In genomic region chr17:45051060-45051719, GRCh38 we compare ENCODE assay signal across 8 cellular contexts. TPM values are rescaled to one million over a fixed set of nuclear protein-coding genes. Genes with fewer than 3 reads are reported as not detected.
DNase-seq lines count a peak whose midpoint lies in the region; ATAC-seq and TF ChIP-seq lines count a peak whose summit lies in the region.

TSS of gene DCAKD (minus strand) at chr17:45051632. CDS start at chr17:45034885, 16,747 bp downstream.

- POLR2A ChIA-PET in activated CD8-positive, alpha-beta T cell treated with anti-CD3 and anti-CD28 coated beads for 36 hours (lab: Charles Lee), result interaction anchor here (0.7 to 3.9 kb wide), 11 partner anchors 12 to 147 kb away, joined by 3 to 51 read pairs (median 3); partner anchors contain the start of genes HEXIM1 and NMT1

- peak within 1 kb of the TSS; percentile 77 to 88 for H3K4me3 Mint-ChIP-seq in CD14-positive monocyte
- H3K4me3 Mint-ChIP-seq in activated CD8-positive, alpha-beta T cell treated with anti-CD3 and anti-CD28 coated beads for 36 hours, result peak within 1 kb of the TSS; percentile 84

- no peaks in the 10 kb centered on the region for H3K9me3 Mint-ChIP-seq in CD14-positive monocyte
- no peaks in the 10 kb centered on the region for H3K9me3 Mint-ChIP-seq in activated CD8-positive, alpha-beta T cell treated with anti-CD3 and anti-CD28 coated beads for 36 hours

- CTCF ChIA-PET in activated CD8-positive, alpha-beta T cell treated with anti-CD3 and anti-CD28 coated beads for 36 hours (lab: Charles Lee), result interaction anchor here (0.7 to 3.2 kb wide), 10 partner anchors 10 to 273 kb away, joined by 3 to 17 read pairs (median 6); partner anchors contain the start of genes ACBD4 and NMT1

- H3K36me3 Mint-ChIP-seq in CD14-positive monocyte, result peaks cover 4% of the 10 kb centered on the region in 2 donors
- peaks cover 31% of the 10 kb centered on the region for H3K36me3 Mint-ChIP-seq in activated CD8-positive, alpha-beta T cell treated with anti-CD3 and anti-CD28 coated beads for 36 hours (ENCODE audit: low read depth)

- H3K4me1 ChIP-seq in lower lobe of right lung, result peaks cover 21% of the 10 kb centered on the region

- peak within 1 kb of the TSS; percentile 73 for H3K4me3 ChIP-seq in lower lobe of right lung

- peak within 1 kb of the TSS; percentile 92 for H3K27ac ChIP-seq in lower lobe of right lung

- TF ChIP-seq CTCF in CD14-positive monocyte (IDR thresholded peaks at IDR 0.05) (no peak), lower lobe of right lung (IDR thresholded peaks at IDR 0.05) (no peak)
- TF ChIP-seq CTCF in activated CD8-positive, alpha-beta T cell treated with anti-CD3 and anti-CD28 coated beads for 36 hours (IDR thresholded peaks at IDR 0.05), result no peak

- peak; percentile 86 for DNase-seq in CD14-positive monocyte (ENCODE audit: low spot score)
- DNase-seq in HK-2 (ENCODE audit: unreplicated experiment), result peak; percentile 94
- DNase-seq in NCI-H82 treated with DMSO at 0.1 percent for 48 hours (lab: John Stamatoyannopoulos, UW; ENCODE audit: unreplicated experiment), result peak; percentile 87
- peak; percentile 94 for DNase-seq in activated CD8-positive, alpha-beta T cell treated with anti-CD3 and anti-CD28 coated beads for 36 hours
- peak; percentile 97 for DNase-seq in ecto neural progenitor cell (ENCODE audit: low spot score)
- peak; percentile 97 for DNase-seq in lower lobe of right lung
- DNase-seq in stimulated activated CD4-positive, alpha-beta T cell treated with anti-CD3 and anti-CD28 coated beads, TNF-alpha, amount 100 ng/mL, for 1 hour (ENCODE audit: low read depth in 3 of 3, low spot score in 1 of 3), result peak; percentile 74 to 79 (median 75)

- H3K4me1 Mint-ChIP-seq in CD14-positive monocyte, result peaks cover 25% of the 10 kb centered on the region
- peaks cover 44% of the 10 kb centered on the region for H3K4me1 Mint-ChIP-seq in activated CD8-positive, alpha-beta T cell treated with anti-CD3 and anti-CD28 coated beads for 36 hours (ENCODE audit: low read depth)

- H3K27me3 Mint-ChIP-seq in CD14-positive monocyte (ENCODE audit: low read depth in 3 of 3), result peaks cover 0 to 2% (median 0%) of the 10 kb centered on the region in 3 donors
- no peaks in the 10 kb centered on the region for H3K27me3 Mint-ChIP-seq in activated CD8-positive, alpha-beta T cell treated with anti-CD3 and anti-CD28 coated beads for 36 hours

- H3K27ac Mint-ChIP-seq in CD14-positive monocyte, result peak within 1 kb of the TSS; percentile 83 to 91 (median 90)
- peak within 1 kb of the TSS; percentile 96 for H3K27ac Mint-ChIP-seq in activated CD8-positive, alpha-beta T cell treated with anti-CD3 and anti-CD28 coated beads for 36 hours

- intact Hi-C loops in CD14-positive monocyte (cut with micrococcal nuclease) (loop anchor here in 1 of 2 donors (10.0 kb wide), 1 partner anchor 156 kb away; the partner anchor contains the start of gene EFTUD2), lower lobe of right lung (cut with DNase I) (no loop called here)
- intact Hi-C loops in activated CD8-positive, alpha-beta T cell treated with anti-CD3 and anti-CD28 coated beads for 36 hours (cut with micrococcal nuclease), result no loop called here

- H3K9me3 ChIP-seq in lower lobe of right lung, result no peaks in the 10 kb centered on the region

- H3K36me3 ChIP-seq in lower lobe of right lung, result no peaks in the 10 kb centered on the region

- no peaks in the 10 kb centered on the region for H3K27me3 ChIP-seq in lower lobe of right lung (ENCODE audit: low read depth)

- ATAC-seq in GM19452 (IDR thresholded peaks at IDR 0.05; ENCODE audit: unreplicated experiment), result peak; percentile 95
- peak; percentile 97 for ATAC-seq in activated CD8-positive, alpha-beta T cell treated with anti-CD3 and anti-CD28 coated beads for 36 hours
- ATAC-seq in lower lobe of right lung, result peak; percentile 99 to 100

RNA-seq across cellular contexts. Expression of gene DCAKD, which starts in this region (rescaled TPM):
- 1 to 10 TPM; 6.6 to 8.7 TPM for polyA plus RNA-seq in CD14-positive monocyte
- 10 to 100 TPM; 34.3 to 35.8 TPM for total RNA-seq in activated CD8-positive, alpha-beta T cell treated with anti-CD3 and anti-CD28 coated beads for 36 hours
- 20.1 TPM for total RNA-seq in lower lobe of right lung

Comparison
In these comparisons a context has a peak if more than half of its experiments do, and no peak if none do; other contexts are left out.
1. Peak in every context shown above with its lines: DNase-seq, ATAC-seq, H3K4me3 ChIP-seq and H3K27ac ChIP-seq.